In genomic region chr6:52535711-52536423, GRCh38 we compare ENCODE assay signal across 13 cellular contexts. TPM values are rescaled to one million over a fixed set of nuclear protein-coding genes. Genes with fewer than 3 reads are reported as not detected.
DNase-seq lines count a peak whose midpoint lies in the region; ATAC-seq and TF ChIP-seq lines count a peak whose summit lies in the region.
"Had no signal": no experiment of that assay in that cellular context is flagged by ENCODE, and none has a peak within 500 bp of the region (broad histone marks: within the 10 kb centered on the region; RNA-seq: fewer than 3 reads in every experiment).

No MANE protein-coding gene starts in this region.

- no peaks in the 10 kb centered on the region for H3K9me3 Mint-ChIP-seq in activated CD4-positive, alpha-beta memory T cell treated with anti-CD3 and anti-CD28 coated beads, Interleukin-2, amount 10 ng/mL, durations not matched to agents 7 days and 5 days
- H3K9me3 Mint-ChIP-seq in activated CD4-positive, alpha-beta memory T cell treated with anti-CD3 and anti-CD28 coated beads for 36 hours, result no peaks in the 10 kb centered on the region
- H3K9me3 Mint-ChIP-seq in osteocyte (ENCODE audit: unreplicated experiment), result no peaks in the 10 kb centered on the region
- no peaks in the 10 kb centered on the region for H3K9me3 Mint-ChIP-seq in CD4-positive, alpha-beta memory T cell

- no peaks in the 10 kb centered on the region for H4K20me1 ChIP-seq in OCI-LY3 (ENCODE audit: insufficient read depth, low read length)

- peaks cover 3% of the 10 kb centered on the region for H3K36me3 Mint-ChIP-seq in activated CD4-positive, alpha-beta memory T cell treated with anti-CD3 and anti-CD28 coated beads, Interleukin-2, amount 10 ng/mL, durations not matched to agents 7 days and 5 days (ENCODE audit: low read depth)
- peaks cover 5% of the 10 kb centered on the region for H3K36me3 Mint-ChIP-seq in activated CD4-positive, alpha-beta memory T cell treated with anti-CD3 and anti-CD28 coated beads for 36 hours
- H3K36me3 Mint-ChIP-seq in osteocyte (ENCODE audit: unreplicated experiment), result peaks cover 51% of the 10 kb centered on the region
- peaks cover 9 to 12% of the 10 kb centered on the region in 2 donors for H3K36me3 Mint-ChIP-seq in CD4-positive, alpha-beta memory T cell

- H3K36me3 ChIP-seq in OCI-LY3 (replicated peaks; ENCODE audit: low read depth, low read length), result peaks cover 7% of the 10 kb centered on the region
- no peaks in the 10 kb centered on the region for H3K36me3 ChIP-seq in CD4-positive, alpha-beta memory T cell (ENCODE audit: insufficient read depth, low read length)

- POLR2A ChIA-PET in activated CD4-positive, alpha-beta memory T cell treated with anti-CD3 and anti-CD28 coated beads, Interleukin-2, amount 10 ng/mL, durations not matched to agents 7 days and 5 days (lab: Charles Lee), result interaction anchor here (1.7 kb wide), 1 partner anchor 39 kb away, joined by 5 read pairs; no protein-coding TSS in a partner anchor
- POLR2A ChIA-PET in activated CD4-positive, alpha-beta memory T cell treated with anti-CD3 and anti-CD28 coated beads for 36 hours (lab: Charles Lee), result interaction anchor here (1.6 kb wide), 1 partner anchor 39 kb away, joined by 4 read pairs; no protein-coding TSS in a partner anchor
- POLR2A ChIA-PET in CD4-positive, alpha-beta memory T cell (lab: Charles Lee; ENCODE audit: partially characterized antibody), result no interaction called here

- peak overlapping the region; percentile 9 for H3K27ac Mint-ChIP-seq in activated CD4-positive, alpha-beta memory T cell treated with anti-CD3 and anti-CD28 coated beads, Interleukin-2, amount 10 ng/mL, durations not matched to agents 7 days and 5 days
- no peak overlapping the region for H3K27ac Mint-ChIP-seq in activated CD4-positive, alpha-beta memory T cell treated with anti-CD3 and anti-CD28 coated beads for 36 hours
- H3K27ac Mint-ChIP-seq in osteocyte (ENCODE audit: unreplicated experiment), result peak overlapping the region; percentile 58
- H3K27ac Mint-ChIP-seq in CD4-positive, alpha-beta memory T cell, result peak overlapping the region in 2 of 7 donors; percentile 29 to 42

- DNase-seq in activated CD4-positive, alpha-beta memory T cell treated with anti-CD3 and anti-CD28 coated beads, Interleukin-2, amount 10 ng/mL, durations not matched to agents 7 days and 5 days, result no peak
- no peak for DNase-seq in activated CD4-positive, alpha-beta memory T cell treated with anti-CD3 and anti-CD28 coated beads for 36 hours
- no peak for DNase-seq in osteocyte (ENCODE audit: extremely low spot score, unreplicated experiment)
- DNase-seq in posterior cingulate gyrus, result no peak
- no peak for DNase-seq in SW480 (ENCODE audit: low spot score)
- DNase-seq in CD4-positive, alpha-beta memory T cell, result no peak
- DNase-seq: brain microvascular endothelial cell, left ventricle myocardium superior, NCI-H1105, NCI-H748 treated with DMSO at 0.1 percent for 48 hours, SJCRH30 had no signal

- CTCF ChIA-PET in activated CD4-positive, alpha-beta memory T cell treated with anti-CD3 and anti-CD28 coated beads, Interleukin-2, amount 10 ng/mL, durations not matched to agents 7 days and 5 days (lab: Charles Lee), result interaction anchor here (1.0 to 1.1 kb wide), 3 partner anchors 39 to 116 kb away, joined by 3 read pairs; no protein-coding TSS in a partner anchor
- CTCF ChIA-PET in activated CD4-positive, alpha-beta memory T cell treated with anti-CD3 and anti-CD28 coated beads for 36 hours (lab: Charles Lee), result no interaction called here
- CTCF ChIA-PET in CD4-positive, alpha-beta memory T cell (lab: Charles Lee; ENCODE audit: partially characterized antibody), result interaction anchor here (0.9 kb wide), 1 partner anchor 116 kb away, joined by 3 read pairs; no protein-coding TSS in a partner anchor

- no peaks in the 10 kb centered on the region for H3K27me3 ChIP-seq in OCI-LY3 (ENCODE audit: low read depth, low read length)
- no peaks in the 10 kb centered on the region for H3K27me3 ChIP-seq in CD4-positive, alpha-beta memory T cell (ENCODE audit: insufficient read depth, low read length)
- H3K27me3 ChIP-seq: brain microvascular endothelial cell, SJCRH30 had no signal

- peaks cover 43% of the 10 kb centered on the region for H3K4me1 Mint-ChIP-seq in activated CD4-positive, alpha-beta memory T cell treated with anti-CD3 and anti-CD28 coated beads, Interleukin-2, amount 10 ng/mL, durations not matched to agents 7 days and 5 days
- H3K4me1 Mint-ChIP-seq in activated CD4-positive, alpha-beta memory T cell treated with anti-CD3 and anti-CD28 coated beads for 36 hours (ENCODE audit: low read depth), result peaks cover 38% of the 10 kb centered on the region
- peaks cover 92% of the 10 kb centered on the region for H3K4me1 Mint-ChIP-seq in osteocyte (ENCODE audit: unreplicated experiment)
- peaks cover 44 to 65% (median 52%) of the 10 kb centered on the region in 4 donors for H3K4me1 Mint-ChIP-seq in CD4-positive, alpha-beta memory T cell

- H3K79me2 ChIP-seq in OCI-LY3 (ENCODE audit: low read length), result peaks cover 46% of the 10 kb centered on the region

- H3K9me3 ChIP-seq in OCI-LY3 (ENCODE audit: insufficient read depth, low read length), result no peaks in the 10 kb centered on the region
- H3K9me3 ChIP-seq in CD4-positive, alpha-beta memory T cell (ENCODE audit: control insufficient read depth in 1 of 2, low read length in 2 of 2), result no peaks in the 10 kb centered on the region
- H3K9me3 ChIP-seq: SJCRH30 had no signal

- H3K4me3 ChIP-seq in OCI-LY3 (ENCODE audit: low read length), result no peak overlapping the region
- H3K4me3 ChIP-seq in CD4-positive, alpha-beta memory T cell (ENCODE audit: low read length in 2 of 2), result no peak overlapping the region
- H3K4me3 ChIP-seq: SJCRH30 had no signal

- peak overlapping the region; percentile 28; the same call in 1 of the 2 replicates for H3K9ac ChIP-seq in OCI-LY3 (ENCODE audit: low read length)

- peak; percentile 9 for ATAC-seq in HG02588 (IDR thresholded peaks at IDR 0.05; ENCODE audit: unreplicated experiment)

- H3K4me3 Mint-ChIP-seq in activated CD4-positive, alpha-beta memory T cell treated with anti-CD3 and anti-CD28 coated beads, Interleukin-2, amount 10 ng/mL, durations not matched to agents 7 days and 5 days, result no peak overlapping the region
- H3K4me3 Mint-ChIP-seq in activated CD4-positive, alpha-beta memory T cell treated with anti-CD3 and anti-CD28 coated beads for 36 hours, result no peak overlapping the region
- H3K4me3 Mint-ChIP-seq in osteocyte (ENCODE audit: unreplicated experiment), result no peak overlapping the region
- H3K4me3 Mint-ChIP-seq in CD4-positive, alpha-beta memory T cell, result peak overlapping the region in 4 of 8 donors; percentile 46 to 52 (median 49)

- no peak overlapping the region for H3K27ac ChIP-seq in OCI-LY3 (ENCODE audit: low read length)
- no peak overlapping the region for H3K27ac ChIP-seq in CD4-positive, alpha-beta memory T cell (ENCODE audit: low read depth, low read length)
- H3K27ac ChIP-seq: SJCRH30 had no signal

- no peak overlapping the region for H2AFZ ChIP-seq in OCI-LY3 (ENCODE audit: low read depth, low read length)

- peaks cover 38% of the 10 kb centered on the region for H3K4me1 ChIP-seq in OCI-LY3 (ENCODE audit: low read length)
- H3K4me1 ChIP-seq in CD4-positive, alpha-beta memory T cell (ENCODE audit: insufficient read depth, low read length), result peaks cover 40% of the 10 kb centered on the region

- H3K27me3 Mint-ChIP-seq in activated CD4-positive, alpha-beta memory T cell treated with anti-CD3 and anti-CD28 coated beads, Interleukin-2, amount 10 ng/mL, durations not matched to agents 7 days and 5 days, result no peaks in the 10 kb centered on the region
- no peaks in the 10 kb centered on the region for H3K27me3 Mint-ChIP-seq in activated CD4-positive, alpha-beta memory T cell treated with anti-CD3 and anti-CD28 coated beads for 36 hours
- H3K27me3 Mint-ChIP-seq in osteocyte (ENCODE audit: unreplicated experiment), result no peaks in the 10 kb centered on the region
- no peaks in the 10 kb centered on the region for H3K27me3 Mint-ChIP-seq in CD4-positive, alpha-beta memory T cell

- H3K4me2 ChIP-seq in OCI-LY3 (ENCODE audit: low read length), result peak overlapping the region; percentile 59

- TF ChIP-seq CTCF in OCI-LY3 (IDR thresholded peaks at IDR 0.05; ENCODE audit: low read depth, low read length) (no peak), osteocyte (IDR thresholded peaks at IDR 0.05) (no peak)

- intact Hi-C loops in activated CD4-positive, alpha-beta memory T cell treated with anti-CD3 and anti-CD28 coated beads for 36 hours (cut with micrococcal nuclease), result loop anchor here (2.0 kb wide), 1 partner anchor 13 kb away; no protein-coding TSS in a partner anchor
- intact Hi-C loops in posterior cingulate gyrus (cut with DNase I), result no loop called here
- intact Hi-C loops in CD4-positive, alpha-beta memory T cell (cut with micrococcal nuclease), result no loop called here

RNA-seq across cellular contexts. Expression of gene TRAM2, which starts 41.0 kb away (rescaled TPM):
- total RNA-seq in activated CD4-positive, alpha-beta memory T cell treated with anti-CD3 and anti-CD28 coated beads, Interleukin-2, amount 10 ng/mL, durations not matched to agents 7 days and 5 days, result 1 to 10 TPM; 5.7 to 6.5 TPM
- 1 to 10 TPM; 2.4 to 2.6 TPM for total RNA-seq in activated CD4-positive, alpha-beta memory T cell treated with anti-CD3 and anti-CD28 coated beads for 36 hours
- total RNA-seq in osteocyte, result 320 and 339 TPM in 2 replicates
- 10 to 100 TPM; 10.7 to 11.3 TPM for total RNA-seq in CD4-positive, alpha-beta memory T cell
- 1 to 10 TPM; 2.7 to 4.3 TPM for polyA plus RNA-seq in CD4-positive, alpha-beta memory T cell

Comparison
In these comparisons a context has a peak if more than half of its experiments do, and no peak if none do; other contexts are left out.
1. RNA of gene TRAM2, which starts 41.0 kb away (total RNA-seq): 320 to 339 TPM in osteocyte; 10.7 to 11.3 TPM in CD4-positive, alpha-beta memory T cell, 5.7 to 6.5 TPM in activated CD4-positive, alpha-beta memory T cell treated with anti-CD3 and anti-CD28 coated beads, Interleukin-2, amount 10 ng/mL, durations not matched to agents 7 days and 5 days and 2.4 to 2.6 TPM in activated CD4-positive, alpha-beta memory T cell treated with anti-CD3 and anti-CD28 coated beads for 36 hours; every median in the first group is over 10 times any median in the second.